ENCODE assay signal across 8 cellular contexts in genomic region chr11:128905345-128906184, GRCh38. TPM values are rescaled to one million over a fixed set of nuclear protein-coding genes. Genes with fewer than 3 reads are reported as not detected.
DNase-seq lines count a peak whose midpoint lies in the region; ATAC-seq and TF ChIP-seq lines count a peak whose summit lies in the region.

No MANE protein-coding gene starts in this region.

- ATAC-seq in HG02981 (IDR thresholded peaks at IDR 0.05; ENCODE audit: unreplicated experiment) = peak; percentile 51

- no peaks in the 10 kb centered on the region for H3K9me3 Mint-ChIP-seq in progenitor cell of endocrine pancreas (ENCODE audit: low read depth)

- no peaks in the 10 kb centered on the region for H3K36me3 Mint-ChIP-seq in progenitor cell of endocrine pancreas (ENCODE audit: insufficient read depth)

- peak; percentile 82 for DNase-seq in NCI-H69 (lab: John Stamatoyannopoulos, UW)
- DNase-seq in activated effector memory CD4-positive, alpha-beta T cell treated with Interleukin-2 at 50 U/mL for 16 hours = peak; percentile 24
- DNase-seq in germinal center (ENCODE audit: low spot score) = peak; percentile 55
- DNase-seq in progenitor cell of endocrine pancreas (ENCODE audit: low spot score, unreplicated experiment) = peak; percentile 25
- no peak for DNase-seq in pons (ENCODE audit: low spot score)

- no peak overlapping the region for H3K27ac Mint-ChIP-seq in progenitor cell of endocrine pancreas

- H3K27me3 Mint-ChIP-seq in progenitor cell of endocrine pancreas = peaks cover 78% of the 10 kb centered on the region

- H3K27ac ChIP-seq in 22Rv1 = no peak overlapping the region

- H3K4me3 Mint-ChIP-seq in progenitor cell of endocrine pancreas (ENCODE audit: low read depth) = peak overlapping the region; percentile 62

- H3K4me1 Mint-ChIP-seq in progenitor cell of endocrine pancreas (ENCODE audit: low read depth) = peaks cover 11% of the 10 kb centered on the region

- TF ChIP-seq CTCF in 22Rv1 (IDR thresholded peaks at IDR 0.05) (peak; percentile 71), GM12874 (IDR thresholded peaks at IDR 0.05; ENCODE audit: insufficient read depth, low read depth, low read length) (peak; percentile 32; the same call in 1 of the 2 replicates), progenitor cell of endocrine pancreas (IDR thresholded peaks at IDR 0.05; ENCODE audit: unreplicated experiment) (peak; percentile 53)

RNA-seq across cellular contexts. Expression of gene KCNJ5, which starts 14.4 kb away (rescaled TPM):
- 0.78 and 1.1 TPM in 2 replicates for total RNA-seq in progenitor cell of endocrine pancreas

RNA-seq across cellular contexts. Expression of gene TP53AIP1, which starts 37.1 kb away (rescaled TPM):
- 0.12 and 0.31 TPM in 2 replicates for total RNA-seq in progenitor cell of endocrine pancreas

RNA-seq across cellular contexts. Expression of gene KCNJ1, which starts 38.5 kb away (rescaled TPM):
- total RNA-seq in progenitor cell of endocrine pancreas = not detected in 2 replicates
